13 cellular contexts compared by ENCODE assay signal in genomic region chr17:78340183-78340955, GRCh38. TPM values are rescaled to one million over a fixed set of nuclear protein-coding genes. Genes with fewer than 3 reads are reported as not detected.
A peak's percentile ranks its signal among the peaks of the same experiment; 100 is the strongest.
DNase-seq lines count a peak whose midpoint lies in the region; ATAC-seq and TF ChIP-seq lines count a peak whose summit lies in the region.
"Had no signal": no experiment of that assay in that cellular context is flagged by ENCODE, and none has a peak within 500 bp of the region (broad histone marks: within the 10 kb centered on the region; RNA-seq: fewer than 3 reads in every experiment).

No MANE protein-coding gene starts in this region.

- no peaks in the 10 kb centered on the region for H3K9me3 ChIP-seq in tibial nerve
- no peaks in the 10 kb centered on the region for H3K9me3 ChIP-seq in A673 (ENCODE audit: low read depth, low read length, poor library complexity, severe bottlenecking)
- H3K9me3 ChIP-seq: BLaER1, pancreas had no signal

- no TSS peak for BruUV-seq in A673 (replicated peaks; lab: Mats Ljungman, UMichigan)

- H3K27me3 ChIP-seq in tibial nerve (no peaks in the 10 kb centered on the region), A673 (replicated peaks; ENCODE audit: insufficient read depth, low read depth, low read length, poor library complexity) (no peaks in the 10 kb centered on the region)
- H3K27me3 ChIP-seq: pancreas had no signal

- no peak for TF ChIP-seq POLR2A in tibial nerve (IDR thresholded peaks at IDR 0.05)

- peak; percentile 37 for DNase-seq in Right ventricle myocardium inferior (ENCODE audit: missing footprints)
- no peak for DNase-seq in left ventricle myocardium superior
- DNase-seq in activated T-helper 2 cell treated with anti-CD3 and anti-CD28 coated beads, Interferon-gamma antibody, Interleukin-2, Interleukin-4, amounts not matched to agents 10 μg/mL and 5 μg/mL and 100 μg/mL, durations not matched to agents 14 hours and 24 hours and 36 hours (ENCODE audit: low spot score) = no peak
- no peak for DNase-seq in naive B cell
- DNase-seq in tibial nerve (ENCODE audit: low spot score in 2 of 2) = no peak
- no peak for DNase-seq in dedifferentiated amniotic fluid mesenchymal stem cell (ENCODE audit: extremely low spot score)
- DNase-seq in A673 (ENCODE audit: low spot score) = no peak
- DNase-seq: erythroblast, NCI-H1092 treated with DMSO at 0.1 percent for 48 hours had no signal

- no peak for TF ChIP-seq EP300 in tibial nerve (IDR thresholded peaks at IDR 0.05)

- CTCF ChIA-PET in A673 (lab: Charles Lee) = no interaction called here

- POLR2A ChIA-PET in A673 (lab: Charles Lee; ENCODE audit: low non-redundant PET) = no interaction called here

- intact Hi-C loops in Right ventricle myocardium inferior (cut with DNase I) (loop anchor here (5.0 kb wide), 1 partner anchor 48 kb away; no protein-coding TSS in a partner anchor), left ventricle myocardium superior (cut with micrococcal nuclease) (no loop called here), A673 (cut with micrococcal nuclease; ENCODE audit: unreplicated experiment) (no loop called here)
- intact Hi-C loops in activated T-helper 2 cell treated with anti-CD3 and anti-CD28 coated beads, Interferon-gamma antibody, Interleukin-2, Interleukin-4, amounts not matched to agents 10 μg/mL and 5 μg/mL and 100 μg/mL, durations not matched to agents 14 hours and 24 hours and 36 hours (cut with micrococcal nuclease) = no loop called here

- H3K27ac ChIP-seq in tibial nerve = peak overlapping the region in 3 of 4 donors; percentile 81 to 95 (median 95)
- H3K27ac ChIP-seq in A673 (ENCODE audit: low read depth, low read length, poor library complexity, severe bottlenecking) = no peak overlapping the region
- H3K27ac ChIP-seq: BLaER1, HL-60 had no signal

- H3K27me3 Mint-ChIP-seq in activated T-helper 2 cell treated with anti-CD3 and anti-CD28 coated beads, Interferon-gamma antibody, Interleukin-2, Interleukin-4, amounts not matched to agents 10 μg/mL and 5 μg/mL and 100 μg/mL, durations not matched to agents 14 hours and 24 hours and 36 hours (ENCODE audit: low read depth) = peaks cover 11% of the 10 kb centered on the region
- H3K27me3 Mint-ChIP-seq in naive B cell = no peaks in the 10 kb centered on the region

- ATAC-seq in Right ventricle myocardium inferior (no peak), left ventricle myocardium superior (no peak), naive B cell (ENCODE audit: low read depth in 2 of 2) (no peak), GM18858 (IDR thresholded peaks at IDR 0.05; ENCODE audit: unreplicated experiment) (no peak)

- no peaks in the 10 kb centered on the region for H3K36me3 Mint-ChIP-seq in activated T-helper 2 cell treated with anti-CD3 and anti-CD28 coated beads, Interferon-gamma antibody, Interleukin-2, Interleukin-4, amounts not matched to agents 10 μg/mL and 5 μg/mL and 100 μg/mL, durations not matched to agents 14 hours and 24 hours and 36 hours (ENCODE audit: low read depth)
- no peaks in the 10 kb centered on the region for H3K36me3 Mint-ChIP-seq in naive B cell

- peak overlapping the region; percentile 40 for H3K4me3 Mint-ChIP-seq in activated T-helper 2 cell treated with anti-CD3 and anti-CD28 coated beads, Interferon-gamma antibody, Interleukin-2, Interleukin-4, amounts not matched to agents 10 μg/mL and 5 μg/mL and 100 μg/mL, durations not matched to agents 14 hours and 24 hours and 36 hours (ENCODE audit: low read depth)
- peak overlapping the region; percentile 65 to 84 (median 77) for H3K4me3 Mint-ChIP-seq in naive B cell

- H3K9me3 Mint-ChIP-seq in activated T-helper 2 cell treated with anti-CD3 and anti-CD28 coated beads, Interferon-gamma antibody, Interleukin-2, Interleukin-4, amounts not matched to agents 10 μg/mL and 5 μg/mL and 100 μg/mL, durations not matched to agents 14 hours and 24 hours and 36 hours = no peaks in the 10 kb centered on the region
- peaks cover 0 to 2% (median 0%) of the 10 kb centered on the region in 7 donors for H3K9me3 Mint-ChIP-seq in naive B cell

- H3K4me1 Mint-ChIP-seq in activated T-helper 2 cell treated with anti-CD3 and anti-CD28 coated beads, Interferon-gamma antibody, Interleukin-2, Interleukin-4, amounts not matched to agents 10 μg/mL and 5 μg/mL and 100 μg/mL, durations not matched to agents 14 hours and 24 hours and 36 hours (ENCODE audit: low read depth) = peaks cover 35% of the 10 kb centered on the region
- H3K4me1 Mint-ChIP-seq in naive B cell = peaks cover 54 to 79% (median 65%) of the 10 kb centered on the region in 3 donors

- WGBS in tibial nerve, 2 donors = 74 to 77% methylated on average over 10 of the region's 10 CpGs

- H3K27ac Mint-ChIP-seq in activated T-helper 2 cell treated with anti-CD3 and anti-CD28 coated beads, Interferon-gamma antibody, Interleukin-2, Interleukin-4, amounts not matched to agents 10 μg/mL and 5 μg/mL and 100 μg/mL, durations not matched to agents 14 hours and 24 hours and 36 hours = no peak overlapping the region
- peak overlapping the region; percentile 59 to 96 (median 87) for H3K27ac Mint-ChIP-seq in naive B cell

- TF ChIP-seq CTCF in tibial nerve (IDR thresholded peaks at IDR 0.05) (no peak), A673 (conservative IDR thresholded peaks at IDR 0.05; ENCODE audit: low read depth, low read length) (no peak)

- no peaks in the 10 kb centered on the region for H3K36me3 ChIP-seq in tibial nerve
- no peaks in the 10 kb centered on the region for H3K36me3 ChIP-seq in A673 (ENCODE audit: insufficient read depth, low read length, poor library complexity, severe bottlenecking)
- H3K36me3 ChIP-seq: BLaER1, pancreas had no signal

- H3K4me1 ChIP-seq in tibial nerve (peaks cover 5 to 52% (median 32%) of the 10 kb centered on the region in 4 donors), A673 (ENCODE audit: insufficient read depth, low read length, poor library complexity, severe bottlenecking) (peaks cover 12% of the 10 kb centered on the region)

- H3K4me3 ChIP-seq in tibial nerve = no peak overlapping the region
- no peak overlapping the region for H3K4me3 ChIP-seq in A673 (ENCODE audit: low read depth, low read length, poor library complexity, severe bottlenecking)

RNA-seq across cellular contexts. Expression of gene SOCS3, which starts 19.5 kb away (rescaled TPM):
- total RNA-seq in Right ventricle myocardium inferior (12.2 TPM), left ventricle myocardium superior (11.1 TPM), tibial nerve (10 to 100 TPM; 23.7 to 76.5 (median 59.7) TPM), A673 (2021) (7.2 and 9.5 TPM in 2 replicates)
- 93.5 and 99.8 TPM in 2 replicates for total RNA-seq in activated T-helper 2 cell treated with anti-CD3 and anti-CD28 coated beads, Interferon-gamma antibody, Interleukin-2, Interleukin-4, amounts not matched to agents 10 μg/mL and 5 μg/mL and 100 μg/mL, durations not matched to agents 14 hours and 24 hours and 36 hours
- polyA plus RNA-seq in naive B cell (ENCODE audit: low read depth in 6 of 6) = 10 to 100 TPM in 4 of 6 donors, 1 to 10 TPM in 2; 4.7 to 29.1 (median 15.2) TPM

RNA-seq across cellular contexts. Expression of gene PGS1, which starts 38.1 kb away (rescaled TPM):
- total RNA-seq in Right ventricle myocardium inferior (16.7 TPM), left ventricle myocardium superior (18.3 TPM), tibial nerve (100 to 1,000 TPM in 1 of 4 donors, 10 to 100 TPM in 3; 41.9 to 105 (median 53.2) TPM), A673 (2021) (42.5 and 44.2 TPM in 2 replicates)
- total RNA-seq in activated T-helper 2 cell treated with anti-CD3 and anti-CD28 coated beads, Interferon-gamma antibody, Interleukin-2, Interleukin-4, amounts not matched to agents 10 μg/mL and 5 μg/mL and 100 μg/mL, durations not matched to agents 14 hours and 24 hours and 36 hours = 59.3 and 64.1 TPM in 2 replicates
- 10 to 100 TPM; 23.9 to 50.1 (median 29.8) TPM for polyA plus RNA-seq in naive B cell (ENCODE audit: low read depth in 6 of 6)
